Comparison of ENCODE assay signal across 8 cellular contexts in the genomic region with DNA sequence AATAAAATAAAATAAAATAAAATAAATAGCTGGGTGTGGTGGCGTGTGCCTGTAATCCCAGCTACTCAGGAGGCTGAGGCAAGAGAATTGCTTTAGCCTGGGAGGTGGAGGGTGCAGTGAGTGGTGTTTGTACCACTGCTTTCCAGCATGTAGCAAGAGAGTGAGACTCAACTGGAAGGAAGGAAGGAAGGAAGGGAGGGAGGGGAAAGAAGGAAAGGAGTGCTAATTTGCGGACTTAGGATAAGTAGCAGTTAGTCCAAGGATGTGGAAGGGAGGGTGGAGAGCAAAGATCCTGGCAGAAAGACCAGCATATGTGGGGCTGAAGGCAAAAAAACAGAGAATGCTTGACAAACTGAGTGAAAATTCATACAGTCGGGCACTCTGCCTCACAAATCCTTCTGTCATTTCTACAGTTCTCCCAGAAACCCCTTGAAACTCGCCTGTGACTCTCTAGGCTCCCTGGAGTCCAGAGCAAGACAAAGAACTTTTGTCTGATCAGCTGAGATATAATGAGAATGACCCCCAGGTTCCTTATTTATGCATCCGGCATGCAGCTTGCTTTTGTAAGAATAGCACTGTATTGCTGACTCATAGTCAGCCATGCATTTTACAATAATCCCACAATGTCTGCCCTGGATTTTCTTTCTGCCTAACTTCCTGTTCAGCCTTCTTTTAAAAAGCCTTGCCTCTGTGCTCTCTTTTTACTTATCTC. TPM values are rescaled to one million over a fixed set of nuclear protein-coding genes. Genes with fewer than 3 reads are reported as not detected.
DNase-seq lines count a peak whose midpoint lies in the region; ATAC-seq and TF ChIP-seq lines count a peak whose summit lies in the region.

No MANE protein-coding gene starts in this region.

- ATAC-seq in left colon = peak; percentile 78
- ATAC-seq in stimulated activated effector memory CD8-positive, alpha-beta T cell treated with anti-CD3 and anti-CD28 coated beads, Interleukin-12 subunit alpha, Interleukin-12 subunit beta, amount 100 ng/mL, for 72 hours = no peak

- H3K27ac Mint-ChIP-seq in type B pancreatic cell = peak overlapping the region; percentile 81
- H3K27ac Mint-ChIP-seq in stimulated activated effector memory CD8-positive, alpha-beta T cell treated with anti-CD3 and anti-CD28 coated beads, Interleukin-12 subunit alpha, Interleukin-12 subunit beta, amount 100 ng/mL, for 72 hours = no peak overlapping the region

- peaks cover 45% of the 10 kb centered on the region for H3K4me1 Mint-ChIP-seq in type B pancreatic cell (ENCODE audit: unreplicated experiment)
- H3K4me1 Mint-ChIP-seq in stimulated activated effector memory CD8-positive, alpha-beta T cell treated with anti-CD3 and anti-CD28 coated beads, Interleukin-12 subunit alpha, Interleukin-12 subunit beta, amount 100 ng/mL, for 72 hours = no peaks in the 10 kb centered on the region

- no peaks in the 10 kb centered on the region for H3K27me3 ChIP-seq in brain microvascular endothelial cell (replicated peaks)

- H3K36me3 Mint-ChIP-seq in type B pancreatic cell = no peaks in the 10 kb centered on the region
- no peaks in the 10 kb centered on the region for H3K36me3 Mint-ChIP-seq in stimulated activated effector memory CD8-positive, alpha-beta T cell treated with anti-CD3 and anti-CD28 coated beads, Interleukin-12 subunit alpha, Interleukin-12 subunit beta, amount 100 ng/mL, for 72 hours

- TF ChIP-seq CTCF in brain microvascular endothelial cell (IDR thresholded peaks at IDR 0.05; ENCODE audit: low read depth, low read length, missing control alignments) (no peak), type B pancreatic cell (conservative IDR thresholded peaks at IDR 0.05) (no peak)

- in situ Hi-C loops in brain microvascular endothelial cell (cut with HindIII; ENCODE audit: low pct_ligation_motif_present, low sequenced_read_pairs) = no loop called here

- peak overlapping the region; percentile 60 for H3K4me3 Mint-ChIP-seq in type B pancreatic cell
- no peak overlapping the region for H3K4me3 Mint-ChIP-seq in stimulated activated effector memory CD8-positive, alpha-beta T cell treated with anti-CD3 and anti-CD28 coated beads, Interleukin-12 subunit alpha, Interleukin-12 subunit beta, amount 100 ng/mL, for 72 hours

- H3K36me3 ChIP-seq in brain microvascular endothelial cell (replicated peaks) = no peaks in the 10 kb centered on the region

- intact Hi-C loops in left colon (cut with DNase I, micrococcal nuclease) = no loop called here

- DNase-seq in NCI-H2171 treated with DMSO at 0.1 percent for 48 hours (lab: John Stamatoyannopoulos, UW) (peak; percentile 54), NCI-H2171 (lab: John Stamatoyannopoulos, UW) (no peak), NCI-H226 (peak; percentile 40), brain microvascular endothelial cell (peak; percentile 64), left colon (no peak), type B pancreatic cell (ENCODE audit: extremely low spot score, unreplicated experiment) (no peak)
- no peak for DNase-seq in stimulated activated effector memory CD8-positive, alpha-beta T cell treated with anti-CD3 and anti-CD28 coated beads, Interleukin-12 subunit alpha, Interleukin-12 subunit beta, amount 100 ng/mL, for 72 hours (ENCODE audit: low spot score in 2 of 2)
- no peak for DNase-seq in activated CD8-positive, alpha-beta memory T cell treated with anti-CD3 and anti-CD28 coated beads, Interleukin-2, amount 50 U/mL, for 4 hours

- no peak overlapping the region for H3K4me3 ChIP-seq in brain microvascular endothelial cell (ENCODE audit: low read depth, low read length)

- no peaks in the 10 kb centered on the region for H3K9me3 Mint-ChIP-seq in type B pancreatic cell
- no peaks in the 10 kb centered on the region for H3K9me3 Mint-ChIP-seq in stimulated activated effector memory CD8-positive, alpha-beta T cell treated with anti-CD3 and anti-CD28 coated beads, Interleukin-12 subunit alpha, Interleukin-12 subunit beta, amount 100 ng/mL, for 72 hours

- peak overlapping the region; percentile 90 for H3K27ac ChIP-seq in brain microvascular endothelial cell

- peaks cover 13% of the 10 kb centered on the region for H3K27me3 Mint-ChIP-seq in type B pancreatic cell

RNA-seq across cellular contexts. Expression of a gene that starts 31.5 kb away (rescaled TPM):
- 100 to 1,000 TPM; 136 to 187 TPM for total RNA-seq in left colon
- total RNA-seq in type B pancreatic cell (ENCODE audit: low replicate concordance) = 187 and 217 TPM in 2 replicates

RNA-seq across cellular contexts. Expression of a gene that starts 35.2 kb away (rescaled TPM):
- 1 to 10 TPM; 7.1 to 8.7 TPM for total RNA-seq in left colon
- total RNA-seq in type B pancreatic cell (ENCODE audit: low replicate concordance) = 1.9 and 5.7 TPM in 2 replicates

RNA-seq across cellular contexts. Expression of a gene that starts 44.7 kb away (rescaled TPM):
- 100 to 1,000 TPM; 237 to 279 TPM for total RNA-seq in left colon
- total RNA-seq in type B pancreatic cell (ENCODE audit: low replicate concordance) = 20.0 and 32.5 TPM in 2 replicates

RNA-seq across cellular contexts. Expression of a gene that starts 45.8 kb away (rescaled TPM):
- 100 to 1,000 TPM; 223 to 245 TPM for total RNA-seq in left colon
- total RNA-seq in type B pancreatic cell (ENCODE audit: low replicate concordance) = 99.1 and 111 TPM in 2 replicates

Comparison
In these comparisons a context has a peak if more than half of its experiments do, and no peak if none do; other contexts are left out.
1. DNase-seq: peak in NCI-H2171 treated with DMSO at 0.1 percent for 48 hours (single experiment), NCI-H226 (single experiment) and brain microvascular endothelial cell (single experiment); none in NCI-H2171 (single experiment), left colon (0 of 2), type B pancreatic cell (single experiment), stimulated activated effector memory CD8-positive, alpha-beta T cell treated with anti-CD3 and anti-CD28 coated beads, Interleukin-12 subunit alpha, Interleukin-12 subunit beta, amount 100 ng/mL, for 72 hours (0 of 2) and activated CD8-positive, alpha-beta memory T cell treated with anti-CD3 and anti-CD28 coated beads, Interleukin-2, amount 50 U/mL, for 4 hours (single experiment).